Comparison of ENCODE assay signal across 17 cellular contexts in genomic region chr5:98631311-98632054, GRCh38.
A peak's percentile ranks its signal among the peaks of the same experiment; 100 is the strongest.
DNase-seq lines count a peak whose midpoint lies in the region; ATAC-seq and TF ChIP-seq lines count a peak whose summit lies in the region.
"Had no signal": no experiment of that assay in that cellular context is flagged by ENCODE, and none has a peak within 500 bp of the region (broad histone marks: within the 10 kb centered on the region; RNA-seq: fewer than 3 reads in every experiment).

No MANE protein-coding gene starts in this region.

- H3K9me3 ChIP-seq in PC-3 (ENCODE audit: low read length) (no peaks in the 10 kb centered on the region), osteoblast (ENCODE audit: low read depth, low read length) (no peaks in the 10 kb centered on the region)
- H3K9me3 ChIP-seq: ovary, thoracic aorta had no signal

- peak overlapping the region; percentile 49 for H3K4me2 ChIP-seq in PC-3 (ENCODE audit: low read length)
- H3K4me2 ChIP-seq in osteoblast (ENCODE audit: insufficient read depth, low read length): peak overlapping the region; percentile 51

- intact Hi-C loops in PC-3 (cut with micrococcal nuclease): loop anchor here (5.0 kb wide), 1 partner anchor 136 kb away; no protein-coding TSS in a partner anchor

- H3K79me2 ChIP-seq in PC-3 (ENCODE audit: low read length) (no peaks in the 10 kb centered on the region), osteoblast (ENCODE audit: insufficient read depth, low read length) (no peaks in the 10 kb centered on the region)

- peak overlapping the region; percentile 40 for H2AFZ ChIP-seq in PC-3 (ENCODE audit: low read length)
- no peak overlapping the region for H2AFZ ChIP-seq in osteoblast (ENCODE audit: low read length)

- DNase-seq in Daoy (ENCODE audit: low read depth) (peak; percentile 25), PC-3 (peak; percentile 92), epithelial cell of prostate (ENCODE audit: low read depth, low spot score) (peak; percentile 29), osteoblast (ENCODE audit: insufficient read length, low spot score, missing footprints) (peak; percentile 49), cerebellar cortex (ENCODE audit: low spot score) (no peak)
- DNase-seq in stimulated activated CD8-positive, alpha-beta memory T cell treated with anti-CD3 and anti-CD28 coated beads, Interleukin-4, amount 100 ng/mL, for 48 hours: no peak
- DNase-seq: activated CD4-positive, alpha-beta T cell treated with anti-CD3 and anti-CD28 coated beads for 1 hour; activated CD8-positive, alpha-beta memory T cell treated with anti-CD3 and anti-CD28 coated beads, Interleukin-2, amount 50 U/mL, for 48 hours; C1 segment of cervical spinal cord; NCI-H1436; NCI-H524; ovary; T-helper 17 cell had no signal

- H3K27me3 ChIP-seq in PC-3 (ENCODE audit: low read length) (no peaks in the 10 kb centered on the region), osteoblast (ENCODE audit: insufficient read depth, low read length) (no peaks in the 10 kb centered on the region)
- H3K27me3 ChIP-seq: ovary had no signal

- CTCF ChIA-PET in PC-3 (lab: Charles Lee): no interaction called here

- TF ChIP-seq CTCF in PC-3 (conservative IDR thresholded peaks at IDR 0.05; ENCODE audit: low read depth, low read length) (no peak), osteoblast (IDR thresholded peaks at IDR 0.05; ENCODE audit: extremely low read depth, low read depth, low read length) (no peak)

- H3K4me1 ChIP-seq in PC-3 (ENCODE audit: insufficient read depth, low read length) (peaks cover 23% of the 10 kb centered on the region), osteoblast (ENCODE audit: insufficient read depth, low read length) (peaks cover 28% of the 10 kb centered on the region)

- H3K27ac ChIP-seq in PC-3 (ENCODE audit: low read length): peak overlapping the region; percentile 21
- H3K27ac ChIP-seq in epithelial cell of prostate: no peak overlapping the region
- peak overlapping the region; percentile 72 for H3K27ac ChIP-seq in osteoblast (ENCODE audit: low read depth, low read length)
- H3K27ac ChIP-seq: ovary, thoracic aorta had no signal

- POLR2A ChIA-PET in PC-3 (lab: Charles Lee; ENCODE audit: unreplicated experiment): no interaction called here

- H3K9ac ChIP-seq in PC-3 (ENCODE audit: low read length): no peak overlapping the region

- H3K4me3 ChIP-seq in PC-3 (ENCODE audit: low read length): no peak overlapping the region
- no peak overlapping the region for H3K4me3 ChIP-seq in osteoblast (ENCODE audit: insufficient read depth, low read length)
- H3K4me3 ChIP-seq: ovary, thoracic aorta had no signal

- peak; percentile 97 for ATAC-seq in PC-3
- ATAC-seq in GM21723 (IDR thresholded peaks at IDR 0.05; ENCODE audit: unreplicated experiment): no peak
- ATAC-seq in HG03097 (IDR thresholded peaks at IDR 0.05; ENCODE audit: low FRiP score, unreplicated experiment): no peak
- ATAC-seq: Panc1, T-helper 17 cell had no signal

- no peaks in the 10 kb centered on the region for H3K9me2 ChIP-seq in PC-3 (replicated peaks; ENCODE audit: low read length)

- H4K20me1 ChIP-seq in PC-3 (ENCODE audit: low read length) (no peaks in the 10 kb centered on the region), osteoblast (ENCODE audit: insufficient read depth, low read length) (no peaks in the 10 kb centered on the region)

- no peaks in the 10 kb centered on the region for H3F3A ChIP-seq in PC-3 (ENCODE audit: low read length, unreplicated experiment)

- H3K36me3 ChIP-seq in PC-3 (ENCODE audit: low read depth, low read length) (no peaks in the 10 kb centered on the region), osteoblast (ENCODE audit: insufficient read depth, low read length) (no peaks in the 10 kb centered on the region)
- H3K36me3 ChIP-seq: ovary, thoracic aorta had no signal

- no TSS peak for BruUV-seq in PC-3 (replicated peaks; lab: Mats Ljungman, UMichigan)

Comparison
In these comparisons a context has a peak if more than half of its experiments do, and no peak if none do; other contexts are left out.
1. DNase-seq: peak in Daoy (single experiment), PC-3 (single experiment), epithelial cell of prostate (single experiment) and osteoblast (single experiment); none in cerebellar cortex (single experiment) and stimulated activated CD8-positive, alpha-beta memory T cell treated with anti-CD3 and anti-CD28 coated beads, Interleukin-4, amount 100 ng/mL, for 48 hours (single experiment).